Comparison of ENCODE assay signal across 30 cellular contexts in genomic region chr3:17590465-17590864, GRCh38.
"Had no signal": no experiment of that assay in that cellular context is flagged by ENCODE, and none has a peak within 500 bp of the region (broad histone marks: within the 10 kb centered on the region; RNA-seq: fewer than 3 reads in every experiment).

No MANE protein-coding gene starts in this region.

- H3K27me3 Mint-ChIP-seq: naive thymus-derived CD4-positive, alpha-beta T cell; progenitor cell of endocrine pancreas; stimulated activated memory B cell treated with anti-CD40 and anti-IgM and Interleukin-4, amounts not matched to agents 10 μg/mL and 1 μg/mL and 100 μg/mL, for 72 hours; stimulated activated naive CD8-positive, alpha-beta T cell treated with anti-CD3 and anti-CD28 coated beads, Interleukin-15, Interleukin-2, amounts not matched to agents 100 ng/mL and 50 ng/mL, for 24 hours had no signal

- H3K9me3 Mint-ChIP-seq: natural killer cell had no signal

- DNase-seq: naive thymus-derived CD4-positive, alpha-beta T cell; natural killer cell; occipital lobe; ovary; posterior cingulate gyrus; psoas muscle; right cardiac atrium; spleen; stimulated activated CD4-positive, alpha-beta T cell treated with anti-CD3 and anti-CD28 coated beads, Interleukin-12 subunit alpha, Interleukin-12 subunit beta, amount 100 ng/mL, for 4 hours; stimulated activated CD4-positive, alpha-beta T cell treated with anti-CD3 and anti-CD28 coated beads, Interleukin-1b, Interleukin-23, amount 100 ng/mL, for 48 hours; stimulated activated CD4-positive, alpha-beta T cell treated with anti-CD3 and anti-CD28 coated beads, Interleukin-4, amount 100 ng/mL, for 1 hour; stimulated activated CD4-positive, alpha-beta T cell treated with anti-CD3 and anti-CD28 coated beads, Interleukin-4, amount 100 ng/mL, for 4 hours; stimulated activated CD8-positive, alpha-beta memory T cell treated with anti-CD3 and anti-CD28 coated beads, Interleukin-4, amount 100 ng/mL, for 48 hours; stimulated activated naive CD4-positive, alpha-beta T cell treated with Interleukin-2 at 50 U/mL for 16 hours; stomach; thyroid gland; trophoblast cell; upper lobe of right lung; uterus had no signal

- H3K4me1 ChIP-seq: parathyroid adenoma, psoas muscle, thyroid gland, upper lobe of right lung, uterus had no signal

- H3K27ac ChIP-seq: neural progenitor cell, ovary, parathyroid adenoma, psoas muscle, skin epidermis, spleen, stomach, thoracic aorta, thyroid gland, tibial nerve, upper lobe of right lung, uterus had no signal

- H3K27me3 ChIP-seq: neural progenitor cell, ovary, spleen, stomach, thyroid gland, tibial nerve, upper lobe of right lung, uterus had no signal

- H3K27ac Mint-ChIP-seq: naive thymus-derived CD4-positive, alpha-beta T cell; natural killer cell; nephron; neural progenitor cell; progenitor cell of endocrine pancreas; stimulated activated memory B cell treated with anti-CD40 and anti-IgM and Interleukin-4, amounts not matched to agents 10 μg/mL and 1 μg/mL and 100 μg/mL, for 72 hours; stimulated activated naive CD8-positive, alpha-beta T cell treated with anti-CD3 and anti-CD28 coated beads, Interleukin-15, Interleukin-2, amounts not matched to agents 100 ng/mL and 50 ng/mL, for 24 hours had no signal

- H3K4me3 Mint-ChIP-seq: naive thymus-derived CD4-positive, alpha-beta T cell; natural killer cell; nephron; neural progenitor cell; stimulated activated memory B cell treated with anti-CD40 and anti-IgM and Interleukin-4, amounts not matched to agents 10 μg/mL and 1 μg/mL and 100 μg/mL, for 72 hours; stimulated activated naive CD8-positive, alpha-beta T cell treated with anti-CD3 and anti-CD28 coated beads, Interleukin-15, Interleukin-2, amounts not matched to agents 100 ng/mL and 50 ng/mL, for 24 hours had no signal

- H3K9ac ChIP-seq: neural progenitor cell, parathyroid adenoma had no signal

- H3K4me1 Mint-ChIP-seq: nephron had no signal

- H3K36me3 ChIP-seq: neural progenitor cell, ovary, thoracic aorta, thyroid gland, upper lobe of right lung, uterus had no signal

- H3K9me3 ChIP-seq: thyroid gland had no signal

- ATAC-seq: naive thymus-derived CD4-positive, alpha-beta T cell; natural killer cell; psoas muscle; right cardiac atrium; sciatic nerve; stimulated activated memory B cell treated with anti-CD40 and anti-IgM and Interleukin-4, amounts not matched to agents 10 μg/mL and 1 μg/mL and 100 μg/mL, for 72 hours; upper lobe of right lung had no signal

- H3K4me3 ChIP-seq: neural progenitor cell, ovary, psoas muscle, skin epidermis, smooth muscle cell, spleen, stomach, thoracic aorta, thyroid gland, tibial nerve, upper lobe of right lung, uterus had no signal
